In the genomic region with DNA sequence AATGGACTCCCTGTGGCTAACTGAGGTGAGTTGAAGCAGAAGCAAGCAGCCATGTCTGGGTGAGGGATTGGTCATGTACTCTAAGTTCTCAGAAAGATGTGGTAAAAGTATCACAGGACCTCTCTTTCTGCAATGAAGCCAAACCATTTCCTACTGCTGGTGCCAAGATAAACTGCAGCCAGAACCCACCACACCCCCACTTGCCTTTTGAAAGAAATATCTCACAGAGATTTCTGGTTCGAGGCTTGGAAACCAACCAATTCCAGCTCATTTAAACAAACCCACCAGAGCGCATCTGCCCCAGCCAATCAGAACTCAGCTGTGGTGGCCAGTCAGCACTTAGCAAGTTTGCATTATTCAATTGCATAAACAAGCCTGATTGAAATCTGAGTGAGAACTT, we compare ENCODE assay signal across 19 cellular contexts.
"Had no signal": no experiment of that assay in that cellular context is flagged by ENCODE, and none has a peak within 500 bp of the region (broad histone marks: within the 10 kb centered on the region; RNA-seq: fewer than 3 reads in every experiment).

No MANE protein-coding gene starts in this region.

- H3K4me1 ChIP-seq: heart right ventricle, pancreas, prostate gland, sigmoid colon, uterus had no signal

- H3K4me3 ChIP-seq: heart right ventricle, pancreas, prostate gland, sigmoid colon, thoracic aorta, uterus had no signal

- H3K27me3 ChIP-seq: brain microvascular endothelial cell, heart right ventricle, pancreas, sigmoid colon, uterus had no signal

- H3K36me3 ChIP-seq: brain microvascular endothelial cell, heart right ventricle, pancreas, prostate gland, sigmoid colon, thoracic aorta, uterus had no signal

- H3K9me3 ChIP-seq: pancreas, prostate gland, sigmoid colon, thoracic aorta, uterus had no signal

- H3K27ac ChIP-seq: brain microvascular endothelial cell, heart right ventricle, pancreas, prostate gland, sigmoid colon, thoracic aorta, uterus had no signal

- DNase-seq: activated CD4-positive, alpha-beta memory T cell treated with anti-CD3 and anti-CD28 coated beads, Interleukin-2, amount 10 ng/mL, durations not matched to agents 7 days and 5 days; activated CD4-positive, alpha-beta T cell treated with anti-CD3 and anti-CD28 coated beads, Interleukin-2, amount 10 ng/mL, durations not matched to agents 7 days and 5 days; activated CD4-positive, CD25-positive, alpha-beta regulatory T cell treated with anti-CD3 and anti-CD28 coated beads, Interleukin-2, amount 50 U/mL, for 72 hours; activated naive CD4-positive, alpha-beta T cell; activated T-cell treated with anti-CD3 and anti-CD28 coated beads, Interleukin-2, amount 50 U/mL, for 48 hours; brain microvascular endothelial cell; endodermal cell; foreskin fibroblast; heart right ventricle; naive B cell; nucleus accumbens; pancreas; sigmoid colon; small intestine; stimulated activated CD4-positive, alpha-beta T cell treated with anti-CD3 and anti-CD28 coated beads, Interleukin-4, amount 100 ng/mL, for 24 hours; T-helper 1 cell; uterus had no signal
